In genomic region chr12:109947511-109947910, GRCh38 we compare ENCODE assay signal across 9 cellular contexts. TPM values are rescaled to one million over a fixed set of nuclear protein-coding genes. Genes with fewer than 3 reads are reported as not detected.
DNase-seq lines count a peak whose midpoint lies in the region; ATAC-seq and TF ChIP-seq lines count a peak whose summit lies in the region.
"Had no signal": no experiment of that assay in that cellular context is flagged by ENCODE, and none has a peak within 500 bp of the region (broad histone marks: within the 10 kb centered on the region; RNA-seq: fewer than 3 reads in every experiment).

No MANE protein-coding gene starts in this region.

- no peak for TF ChIP-seq EP300 in suprapubic skin (IDR thresholded peaks at IDR 0.05)

- ATAC-seq in activated CD8-positive, alpha-beta T cell treated with anti-CD3 and anti-CD28 coated beads for 36 hours = no peak
- ATAC-seq in GM18505 (IDR thresholded peaks at IDR 0.05; ENCODE audit: unreplicated experiment) = no peak

- no peak for TF ChIP-seq CTCF in activated CD8-positive, alpha-beta T cell treated with anti-CD3 and anti-CD28 coated beads for 36 hours (IDR thresholded peaks at IDR 0.05)
- no peak for TF ChIP-seq CTCF in suprapubic skin (IDR thresholded peaks at IDR 0.05)

- no peak overlapping the region for H3K4me3 ChIP-seq in suprapubic skin

- intact Hi-C loops in activated naive CD4-positive, alpha-beta T cell treated with anti-CD3 and anti-CD28 coated beads for 36 hours (cut with micrococcal nuclease) = no loop called here
- intact Hi-C loops in activated CD8-positive, alpha-beta T cell treated with anti-CD3 and anti-CD28 coated beads for 36 hours (cut with micrococcal nuclease) = no loop called here

- peak overlapping the region; percentile 43 for H3K27ac ChIP-seq in suprapubic skin

- H3K36me3 Mint-ChIP-seq in activated naive CD4-positive, alpha-beta T cell treated with anti-CD3 and anti-CD28 coated beads for 36 hours (ENCODE audit: low read depth) = peaks cover 34% of the 10 kb centered on the region
- peaks cover 43% of the 10 kb centered on the region for H3K36me3 Mint-ChIP-seq in activated CD8-positive, alpha-beta T cell treated with anti-CD3 and anti-CD28 coated beads for 36 hours (ENCODE audit: low read depth)

- H3K27me3 Mint-ChIP-seq in activated naive CD4-positive, alpha-beta T cell treated with anti-CD3 and anti-CD28 coated beads for 36 hours (ENCODE audit: low read depth) = no peaks in the 10 kb centered on the region
- H3K27me3 Mint-ChIP-seq in activated CD8-positive, alpha-beta T cell treated with anti-CD3 and anti-CD28 coated beads for 36 hours = no peaks in the 10 kb centered on the region

- CTCF ChIA-PET in activated naive CD4-positive, alpha-beta T cell treated with anti-CD3 and anti-CD28 coated beads for 36 hours (lab: Charles Lee) = interaction anchor here (0.7 to 1.1 kb wide), 3 partner anchors 15 to 47 kb away, joined by 3 to 5 read pairs (median 3); no protein-coding TSS in a partner anchor
- CTCF ChIA-PET in activated CD8-positive, alpha-beta T cell treated with anti-CD3 and anti-CD28 coated beads for 36 hours (lab: Charles Lee) = interaction anchor here (1.0 kb wide), 1 partner anchor 94 kb away, joined by 4 read pairs; no protein-coding TSS in a partner anchor

- 44% methylated on average over 3 of the region's 3 CpGs for WGBS in suprapubic skin

- no peak overlapping the region for H3K4me3 Mint-ChIP-seq in activated naive CD4-positive, alpha-beta T cell treated with anti-CD3 and anti-CD28 coated beads for 36 hours
- no peak overlapping the region for H3K4me3 Mint-ChIP-seq in activated CD8-positive, alpha-beta T cell treated with anti-CD3 and anti-CD28 coated beads for 36 hours

- no peaks in the 10 kb centered on the region for H3K27me3 ChIP-seq in suprapubic skin

- H3K36me3 ChIP-seq in suprapubic skin = peaks cover 68% of the 10 kb centered on the region

- no peak for TF ChIP-seq POLR2A in suprapubic skin (IDR thresholded peaks at IDR 0.05)
- no peak for TF ChIP-seq POLR2A in GM18505 (IDR thresholded peaks at IDR 0.05; ENCODE audit: borderline replicate concordance, extremely low read depth, insufficient read depth, insufficient read length)

- no peaks in the 10 kb centered on the region for H3K9me3 Mint-ChIP-seq in activated naive CD4-positive, alpha-beta T cell treated with anti-CD3 and anti-CD28 coated beads for 36 hours
- H3K9me3 Mint-ChIP-seq in activated CD8-positive, alpha-beta T cell treated with anti-CD3 and anti-CD28 coated beads for 36 hours = no peaks in the 10 kb centered on the region

- H3K27ac Mint-ChIP-seq in activated naive CD4-positive, alpha-beta T cell treated with anti-CD3 and anti-CD28 coated beads for 36 hours = peak overlapping the region; percentile 58
- peak overlapping the region; percentile 79 for H3K27ac Mint-ChIP-seq in activated CD8-positive, alpha-beta T cell treated with anti-CD3 and anti-CD28 coated beads for 36 hours

- H3K9me3 ChIP-seq in suprapubic skin = no peaks in the 10 kb centered on the region

- H3K4me1 Mint-ChIP-seq in activated naive CD4-positive, alpha-beta T cell treated with anti-CD3 and anti-CD28 coated beads for 36 hours (ENCODE audit: low read depth) = peaks cover 26% of the 10 kb centered on the region
- H3K4me1 Mint-ChIP-seq in activated CD8-positive, alpha-beta T cell treated with anti-CD3 and anti-CD28 coated beads for 36 hours (ENCODE audit: low read depth) = peaks cover 26% of the 10 kb centered on the region

- POLR2A ChIA-PET in activated CD8-positive, alpha-beta T cell treated with anti-CD3 and anti-CD28 coated beads for 36 hours (lab: Charles Lee) = interaction anchor here (1.2 kb wide), 1 partner anchor 16 kb away, joined by 3 read pairs; no protein-coding TSS in a partner anchor

- peaks cover 24% of the 10 kb centered on the region for H3K4me1 ChIP-seq in suprapubic skin

- DNase-seq in activated naive CD4-positive, alpha-beta T cell treated with anti-CD3 and anti-CD28 coated beads for 36 hours = no peak
- no peak for DNase-seq in activated naive CD4-positive, alpha-beta T cell treated with Interleukin-2 at 50 U/mL for 16 hours
- DNase-seq in activated CD8-positive, alpha-beta T cell treated with anti-CD3 and anti-CD28 coated beads for 36 hours = no peak
- DNase-seq in hepatic stellate cell (ENCODE audit: low spot score) = peak; percentile 36
- no peak for DNase-seq in suprapubic skin (ENCODE audit: low spot score in 2 of 2)
- DNase-seq in stimulated activated CD4-positive, alpha-beta T cell treated with anti-CD3 and anti-CD28 coated beads, Interleukin-12 subunit alpha, Interleukin-12 subunit beta, amount 100 ng/mL, for 4 hours = no peak
- no peak for DNase-seq in glomerular visceral epithelial cell (ENCODE audit: extremely low spot score)
- DNase-seq: NCI-H1930 had no signal

RNA-seq across cellular contexts. Expression of gene TCHP, which starts 47.4 kb away (rescaled TPM):
- total RNA-seq in activated naive CD4-positive, alpha-beta T cell treated with anti-CD3 and anti-CD28 coated beads for 36 hours = 10 to 100 TPM; 19.6 to 20.9 TPM
- total RNA-seq in activated CD8-positive, alpha-beta T cell treated with anti-CD3 and anti-CD28 coated beads for 36 hours = 10 to 100 TPM; 19.9 to 21.0 TPM
- total RNA-seq in suprapubic skin = 10 to 100 TPM; 22.6 to 96.4 (median 36.6) TPM

RNA-seq across cellular contexts. Expression of gene GIT2, which starts 48.7 kb away (rescaled TPM):
- total RNA-seq in activated naive CD4-positive, alpha-beta T cell treated with anti-CD3 and anti-CD28 coated beads for 36 hours = 10 to 100 TPM; 40.2 to 41.6 TPM
- 10 to 100 TPM; 49.2 to 49.6 TPM for total RNA-seq in activated CD8-positive, alpha-beta T cell treated with anti-CD3 and anti-CD28 coated beads for 36 hours
- total RNA-seq in suprapubic skin = 10 to 100 TPM; 19.4 to 60.6 (median 35.0) TPM

RNA-seq across cellular contexts. Expression of gene ANKRD13A, which starts 51.7 kb away (rescaled TPM):
- total RNA-seq in activated naive CD4-positive, alpha-beta T cell treated with anti-CD3 and anti-CD28 coated beads for 36 hours = 10 to 100 TPM; 28.3 to 31.5 TPM
- 10 to 100 TPM; 33.4 to 37.5 TPM for total RNA-seq in activated CD8-positive, alpha-beta T cell treated with anti-CD3 and anti-CD28 coated beads for 36 hours
- 100 to 1,000 TPM; 104 to 161 (median 114) TPM for total RNA-seq in suprapubic skin
